13 cellular contexts compared by ENCODE assay signal in genomic region chr1:78645728-78646127, GRCh38. TPM values are rescaled to one million over a fixed set of nuclear protein-coding genes. Genes with fewer than 3 reads are reported as not detected.
A peak's percentile ranks its signal among the peaks of the same experiment; 100 is the strongest.
DNase-seq lines count a peak whose midpoint lies in the region; ATAC-seq, FAIRE-seq and TF ChIP-seq lines count a peak whose summit lies in the region.
"Had no signal": no experiment of that assay in that cellular context is flagged by ENCODE, and none has a peak within 500 bp of the region (broad histone marks: within the 10 kb centered on the region; RNA-seq: fewer than 3 reads in every experiment).

No MANE protein-coding gene starts in this region.

- peaks cover 50 to 61% (median 60%) of the 10 kb centered on the region in 3 donors for H3K4me1 Mint-ChIP-seq in T-cell

- TF ChIP-seq POLR2A in right lobe of liver (IDR thresholded peaks at IDR 0.05): no peak
- no peak for TF ChIP-seq POLR2A in HepG2 (IDR thresholded peaks at IDR 0.05; ENCODE audit: insufficient read depth in 1 of 2, low read depth in 2 of 2, low read length in 2 of 2)

- POLR2A ChIA-PET in HepG2 (lab: Yijun Ruan, JAX): no interaction called here
- POLR2A ChIA-PET in T-cell (lab: Charles Lee): interaction anchor here (0.5 to 0.6 kb wide), 2 partner anchors 1022 to 1155 kb away, joined by 3 to 5 read pairs; no protein-coding TSS in a partner anchor

- no peak overlapping the region for H2AFZ ChIP-seq in HepG2 (ENCODE audit: low read length)

- TF ChIP-seq CTCF in right lobe of liver (IDR thresholded peaks at IDR 0.05) (no peak), HepG2 (CRISPR knock-in tag; IDR thresholded peaks at IDR 0.05) (no peak), fibroblast of pulmonary artery (IDR thresholded peaks at IDR 0.05; ENCODE audit: low read length, missing control alignments) (no peak)

- peak overlapping the region in 1 of 3 donors; percentile 52 for H3K4me3 Mint-ChIP-seq in T-cell

- no peak for TF ChIP-seq RAD21 in HepG2 (CRISPR knock-in tag; IDR thresholded peaks at IDR 0.05)

- H3K36me3 ChIP-seq in right lobe of liver: no peaks in the 10 kb centered on the region
- no peaks in the 10 kb centered on the region for H3K36me3 ChIP-seq in HepG2 (replicated peaks in 1 of 2; ENCODE audit: control insufficient read depth in 1 of 2, insufficient read depth in 2 of 2, low read length in 2 of 2)

- intact Hi-C loops in right lobe of liver (cut with DNase I) (no loop called here), HepG2 (cut with micrococcal nuclease; ENCODE audit: unreplicated experiment) (no loop called here)

- no peaks in the 10 kb centered on the region for H3K27me3 ChIP-seq in right lobe of liver
- H3K27me3 ChIP-seq in HepG2 (ENCODE audit: control insufficient read depth in 1 of 2, insufficient read depth in 2 of 2, low read length in 2 of 2): no peaks in the 10 kb centered on the region

- CTCF ChIA-PET in HepG2 (lab: Yijun Ruan, JAX; ENCODE audit: low intra/inter-chr PET ratio, low total read pairs) (no interaction called here), T-cell (lab: Charles Lee) (interaction anchor here (0.6 to 0.9 kb wide), 6 partner anchors 9 to 944 kb away, joined by 3 to 8 read pairs (median 4); no protein-coding TSS in a partner anchor)

- FAIRE-seq in HepG2 (lab: Jason Lieb, UNC): no peak
- FAIRE-seq: K562, urothelium cell line had no signal

- ATAC-seq in right lobe of liver (peak; percentile 29 to 46 (median 40)), HepG2 (no peak), T-cell (replicated peaks in 1 of 4) (peak; percentile 65 to 88 (median 71)), GM18520 (IDR thresholded peaks at IDR 0.05; ENCODE audit: unreplicated experiment) (no peak), HG03457 (IDR thresholded peaks at IDR 0.05; ENCODE audit: unreplicated experiment) (no peak)
- ATAC-seq: K562 had no signal

- H3K9me3 ChIP-seq in right lobe of liver (no peaks in the 10 kb centered on the region), HepG2 (ENCODE audit: low read length) (peaks cover 45% of the 10 kb centered on the region)

- H3K9ac ChIP-seq in HepG2 (ENCODE audit: insufficient read depth, low read depth, low read length): no peak overlapping the region

- H3K9me3 Mint-ChIP-seq in T-cell: peaks cover 9 to 22% (median 14%) of the 10 kb centered on the region in 3 donors

- H3K4me2 ChIP-seq in HepG2 (ENCODE audit: low read depth, low read length): no peak overlapping the region

- no peak overlapping the region for H3K4me3 ChIP-seq in right lobe of liver
- H3K4me3 ChIP-seq in HepG2 (replicated peaks in 1 of 3; ENCODE audit: insufficient read depth in 1 of 3, low read depth in 2 of 3, low read length in 3 of 3): no peak overlapping the region
- no peak overlapping the region for H3K4me3 ChIP-seq in fibroblast of pulmonary artery (replicated peaks; ENCODE audit: low read depth, low read length)
- H3K4me3 ChIP-seq: K562 had no signal

- no peaks in the 10 kb centered on the region for H3K27me3 Mint-ChIP-seq in T-cell

- WGBS in right lobe of liver (ENCODE audit: insufficient coverage, low coverage, low lambda C conversion rate, missing lambda C conversion rate): 35% methylated on average over 1 of the region's 1 CpG
- WGBS in HepG2 (ENCODE audit: low lambda C conversion rate): 0% methylated on average over 1 of the region's 1 CpG

- H4K20me1 ChIP-seq in HepG2 (ENCODE audit: insufficient read depth, low read length): no peaks in the 10 kb centered on the region

- H3K27ac ChIP-seq in right lobe of liver: no peak overlapping the region
- H3K27ac ChIP-seq in HepG2 (ENCODE audit: extremely low read length, insufficient read depth, low read length): no peak overlapping the region

- in situ Hi-C loops in HepG2 (cut with HindIII; ENCODE audit: extremely low pct_ligation_motif_present, low pct_unique_long_range_greater_than_20kb): no loop called here

- peak overlapping the region; percentile 73 to 83 for H3K27ac Mint-ChIP-seq in T-cell

- H3K79me2 ChIP-seq in HepG2 (ENCODE audit: insufficient read depth, low read length): no peaks in the 10 kb centered on the region

- no peak for TF ChIP-seq EP300 in HepG2 (IDR thresholded peaks at IDR 0.05; ENCODE audit: low read depth in 2 of 2, low read length in 2 of 2)
- no peak for TF ChIP-seq EP300 in HepG2 (CRISPR knock-in tag; IDR thresholded peaks at IDR 0.05; ENCODE audit: borderline replicate concordance)

- DNase-seq in right lobe of liver (no peak), HepG2 (ENCODE audit: low spot score) (no peak), T-cell (peak in 14 of 34 experiments; percentile 2 to 40 (median 14)), fibroblast of pulmonary artery (ENCODE audit: low read depth) (peak; percentile 54), HuH-7 (ENCODE audit: low spot score) (no peak), iPS-NIHi11 (ENCODE audit: low spot score) (no peak)
- DNase-seq: activated CD8-positive, alpha-beta memory T cell treated with anti-CD3 and anti-CD28 coated beads, Interleukin-2, amount 50 U/mL, for 48 hours; NCI-H1694; NCI-H524 treated with DMSO at 0.1 percent for 48 hours had no signal

- no TSS peak for BruUV-seq in HepG2 (replicated peaks; lab: Mats Ljungman, UMichigan)

- H3K36me3 Mint-ChIP-seq in T-cell: peaks cover 53% of the 10 kb centered on the region

- H3K4me1 ChIP-seq in right lobe of liver: no peaks in the 10 kb centered on the region
- H3K4me1 ChIP-seq in HepG2 (ENCODE audit: insufficient read depth, low read length): no peaks in the 10 kb centered on the region

TF ChIP-seq in HepG2, 621 proteins besides CTCF, POLR2A, EP300 and RAD21 (continues in another document):
- TF ChIP-seq GABPB1 (CRISPR knock-in tag; IDR thresholded peaks at IDR 0.05) (no peak), ZMYM2 (CRISPR knock-in tag; IDR thresholded peaks at IDR 0.05) (no peak), ZSCAN25 (CRISPR knock-in tag; IDR thresholded peaks at IDR 0.05) (no peak)

RNA-seq across cellular contexts. Expression of gene IFI44, which starts 3.9 kb away (rescaled TPM):
- 10 to 100 TPM in 2 of 6 experiments, 1 to 10 TPM in 4; 5.6 to 12.0 (median 9.8) TPM for total RNA-seq in right lobe of liver
- not detected in 2 replicates for total RNA-seq in HepG2 (2016; rRNA removed; fragmentation: Illumina TruSeq; extraction: Trizol)
- total RNA-seq in HepG2 (2016; cell fraction: cytosol; rRNA removed; fragmentation: Illumina TruSeq; extraction: Trizol; ENCODE audit: low read depth): not detected in 2 replicates
- not detected in 2 replicates for total RNA-seq in HepG2 (2016; cell fraction: insoluble cytoplasmic fraction; rRNA removed; fragmentation: Illumina TruSeq; extraction: Trizol)
- not detected in 2 replicates for total RNA-seq in HepG2 (2016; cell fraction: membrane; rRNA removed; fragmentation: Illumina TruSeq; extraction: Trizol)
- not detected in 2 replicates for total RNA-seq in HepG2 (2016; cell fraction: nucleus; rRNA removed; fragmentation: Illumina TruSeq; extraction: Trizol)
- polyA plus RNA-seq in HepG2 (2011; rRNA removed): not detected in 2 replicates
- polyA plus RNA-seq in HepG2 (2011; cell fraction: cytosol; rRNA removed): 0.12 TPM in 1 of 2 replicates, not detected in the other
- polyA plus RNA-seq in HepG2 (2011; cell fraction: nucleus; rRNA removed): not detected in 2 replicates
- not detected in 2 replicates for polyA plus RNA-seq in HepG2 (2012)
- polyA plus RNA-seq in HepG2 (2016; cell fraction: cytosol; fragmentation: Illumina TruSeq; extraction: Trizol; ENCODE audit: low read depth): not detected in 2 replicates
- not detected in 2 replicates for polyA plus RNA-seq in HepG2 (2016; cell fraction: insoluble cytoplasmic fraction; fragmentation: Illumina TruSeq; extraction: Trizol; ENCODE audit: low read depth)
- not detected in 2 replicates for polyA plus RNA-seq in HepG2 (2016; cell fraction: membrane; fragmentation: Illumina TruSeq; extraction: Trizol; ENCODE audit: low read depth)
- not detected in 2 replicates for polyA plus RNA-seq in HepG2 (2016; cell fraction: nucleus; fragmentation: Illumina TruSeq; extraction: Trizol; ENCODE audit: insufficient read depth, low read depth)
- polyA minus RNA-seq in HepG2 (2011; rRNA and poly(A)+ RNA removed; ENCODE audit: low replicate concordance): 1.9 TPM in 1 of 2 replicates, not detected in the other
- not detected in 2 replicates for polyA minus RNA-seq in HepG2 (2011; cell fraction: cytosol; rRNA and poly(A)+ RNA removed)
- polyA minus RNA-seq in HepG2 (2011; cell fraction: nucleus; rRNA and poly(A)+ RNA removed): not detected in 2 replicates
- 10 to 100 TPM; 27.0 to 54.2 (median 38.1) TPM for total RNA-seq in T-cell
- polyA plus RNA-seq: K562 had no signal

RNA-seq across cellular contexts. Expression of gene IFI44L, which starts 25.5 kb away (rescaled TPM):
- total RNA-seq in right lobe of liver (1 to 10 TPM in 5 of 6 experiments, under 1 TPM in 1; 0.49 to 3.1 (median 1.7) TPM), HepG2 (2016; rRNA removed; fragmentation: Illumina TruSeq; extraction: Trizol) (0.04 TPM in 1 of 2 replicates, not detected in the other), T-cell (10 to 100 TPM in 2 of 5 donors, 1 to 10 TPM in 3; 4.5 to 30.4 (median 6.6) TPM)
- total RNA-seq in HepG2 (2016; cell fraction: cytosol; rRNA removed; fragmentation: Illumina TruSeq; extraction: Trizol; ENCODE audit: low read depth): not detected in 2 replicates
- 0.17 TPM in 1 of 2 replicates, not detected in the other for total RNA-seq in HepG2 (2016; cell fraction: insoluble cytoplasmic fraction; rRNA removed; fragmentation: Illumina TruSeq; extraction: Trizol)
- not detected in 2 replicates for total RNA-seq in HepG2 (2016; cell fraction: membrane; rRNA removed; fragmentation: Illumina TruSeq; extraction: Trizol)
- not detected in 2 replicates for total RNA-seq in HepG2 (2016; cell fraction: nucleus; rRNA removed; fragmentation: Illumina TruSeq; extraction: Trizol)
- 0.04 and 0.12 TPM in 2 replicates for polyA plus RNA-seq in HepG2 (2011; rRNA removed)
- 0.03 TPM in 1 of 2 replicates, not detected in the other for polyA plus RNA-seq in HepG2 (2011; cell fraction: cytosol; rRNA removed)
- 0.06 and 0.10 TPM in 2 replicates for polyA plus RNA-seq in HepG2 (2011; cell fraction: nucleus; rRNA removed)
- not detected in 2 replicates for polyA plus RNA-seq in HepG2 (2012)
- not detected in 2 replicates for polyA plus RNA-seq in HepG2 (2016; cell fraction: cytosol; fragmentation: Illumina TruSeq; extraction: Trizol; ENCODE audit: low read depth)
- not detected in 2 replicates for polyA plus RNA-seq in HepG2 (2016; cell fraction: insoluble cytoplasmic fraction; fragmentation: Illumina TruSeq; extraction: Trizol; ENCODE audit: low read depth)
- not detected in 2 replicates for polyA plus RNA-seq in HepG2 (2016; cell fraction: membrane; fragmentation: Illumina TruSeq; extraction: Trizol; ENCODE audit: low read depth)
- polyA plus RNA-seq in HepG2 (2016; cell fraction: nucleus; fragmentation: Illumina TruSeq; extraction: Trizol; ENCODE audit: insufficient read depth, low read depth): 0.69 TPM in 1 of 2 replicates, not detected in the other
- 0.84 TPM in 1 of 2 replicates, not detected in the other for polyA minus RNA-seq in HepG2 (2011; rRNA and poly(A)+ RNA removed; ENCODE audit: low replicate concordance)
- polyA minus RNA-seq in HepG2 (2011; cell fraction: cytosol; rRNA and poly(A)+ RNA removed): not detected in 2 replicates
- 0.39 TPM in 1 of 2 replicates, not detected in the other for polyA minus RNA-seq in HepG2 (2011; cell fraction: nucleus; rRNA and poly(A)+ RNA removed)

Comparison
In these comparisons a context has a peak if more than half of its experiments do, and no peak if none do; other contexts are left out.
1. ATAC-seq: peak in right lobe of liver (4 of 4) and T-cell (4 of 4); none in HepG2 (single experiment), GM18520 (single experiment) and HG03457 (single experiment).